In the genomic region with DNA sequence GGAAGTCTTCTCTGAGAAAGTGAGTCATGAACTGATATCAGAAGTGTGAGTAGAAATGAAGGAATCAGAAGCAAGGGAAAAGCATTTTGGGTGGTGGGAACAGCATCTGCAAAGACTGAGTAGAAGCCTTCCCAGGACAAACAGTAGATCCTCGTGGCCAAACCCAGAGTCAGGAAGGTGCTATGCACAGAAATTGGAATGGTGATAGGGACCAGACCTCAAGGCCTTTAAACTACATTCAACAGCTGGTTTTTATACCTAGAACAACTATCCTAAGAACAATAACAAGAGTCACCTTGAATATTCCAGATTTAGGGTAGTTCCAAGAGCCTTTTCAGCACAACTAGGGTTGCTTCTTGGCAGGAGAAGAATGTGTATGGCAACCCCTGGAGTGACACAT, we compare ENCODE assay signal across 34 cellular contexts.
"Had no signal": no experiment of that assay in that cellular context is flagged by ENCODE, and none has a peak within 500 bp of the region (broad histone marks: within the 10 kb centered on the region; RNA-seq: fewer than 3 reads in every experiment).

No MANE protein-coding gene starts in this region.

- H3K27ac ChIP-seq: adrenal gland, body of pancreas, brain microvascular endothelial cell, breast epithelium, VCaP had no signal

- ATAC-seq: activated CD8-positive, alpha-beta T cell treated with anti-CD3 and anti-CD28 coated beads for 36 hours; activated naive CD4-positive, alpha-beta T cell treated with anti-CD3 and anti-CD28 coated beads, Interleukin-2, amount 50 U/mL, for 72 hours; activated T-cell treated with anti-CD3 and anti-CD28 coated beads, Interleukin-2, amount 50 U/mL, for 4 hours; activated T-cell treated with anti-CD3 and anti-CD28 coated beads, Interleukin-2, amount 50 U/mL, for 72 hours; activated T-helper 17 cell treated with anti-CD3 and anti-CD28 coated beads, Interleukin-2, amount 50 U/mL, for 72 hours; body of pancreas had no signal

- H3K36me3 ChIP-seq: adrenal gland, brain microvascular endothelial cell, breast epithelium had no signal

- FAIRE-seq: astrocyte, TTC549 had no signal

- H3K9me3 ChIP-seq: adrenal gland had no signal

- H3K27me3 ChIP-seq: adrenal gland, body of pancreas, brain microvascular endothelial cell, breast epithelium had no signal

- DNase-seq: activated B cell treated with CpG ODN at 0.5 μM for 24 hours; activated CD4-positive, alpha-beta memory T cell treated with anti-CD3 and anti-CD28 coated beads for 36 hours; activated CD4-positive, alpha-beta T cell treated with anti-CD3 and anti-CD28 coated beads for 4 hours; activated CD4-positive, alpha-beta T cell treated with anti-CD3 and anti-CD28 coated beads, Interleukin-2, amount 10 ng/mL, durations not matched to agents 24 days and 14 days; activated CD4-positive, alpha-beta T cell treated with anti-CD3 and anti-CD28 coated beads, Interleukin-2, amount 50 U/mL, for 1 hour; activated CD4-positive, alpha-beta T cell treated with anti-CD3 and anti-CD28 coated beads, Interleukin-2, amount 50 U/mL, for 4 hours; activated CD4-positive, CD25-positive, alpha-beta regulatory T cell treated with anti-CD3 and anti-CD28 coated beads, Interleukin-2, amount 50 U/mL, for 72 hours; activated CD8-positive, alpha-beta memory T cell treated with anti-CD3 and anti-CD28 coated beads, Interleukin-2, amount 50 U/mL, for 4 hours; activated CD8-positive, alpha-beta T cell treated with anti-CD3 and anti-CD28 coated beads for 36 hours; activated effector memory CD4-positive, alpha-beta T cell treated with anti-CD3 and anti-CD28 coated beads, Interleukin-2, amount 50 U/mL, for 16 hours; activated gamma-delta T cell treated with Interleukin-2 at 50 U/mL for 16 hours; activated naive CD4-positive, alpha-beta T cell; activated naive CD4-positive, alpha-beta T cell treated with anti-CD3 and anti-CD28 coated beads for 36 hours; activated naive CD4-positive, alpha-beta T cell treated with anti-CD3 and anti-CD28 coated beads, Interleukin-2, amount 50 U/mL, for 16 hours; activated naive CD8-positive, alpha-beta T cell treated with anti-CD3 and anti-CD28 coated beads for 36 hours; activated T-cell treated with anti-CD3 and anti-CD28 coated beads for 4 hours; activated T-cell treated with anti-CD3 and anti-CD28 coated beads, Interleukin-2, amount 50 U/mL, for 1 hour; activated T-cell treated with anti-CD3 and anti-CD28 coated beads, Interleukin-2, amount 50 U/mL, for 4 hours; activated T-cell treated with anti-CD3 and anti-CD28 coated beads, Interleukin-2, amount 50 U/mL, for 72 hours; adrenal gland; amniotic stem cell; aorta; body of pancreas; brain microvascular endothelial cell; central memory CD4-positive, alpha-beta T cell; T-helper 1 cell; T-helper 2 cell; T-helper 9 cell had no signal

- H3K4me3 ChIP-seq: adrenal gland, body of pancreas, breast epithelium had no signal
